20 cellular contexts compared by ENCODE assay signal in the genomic region with DNA sequence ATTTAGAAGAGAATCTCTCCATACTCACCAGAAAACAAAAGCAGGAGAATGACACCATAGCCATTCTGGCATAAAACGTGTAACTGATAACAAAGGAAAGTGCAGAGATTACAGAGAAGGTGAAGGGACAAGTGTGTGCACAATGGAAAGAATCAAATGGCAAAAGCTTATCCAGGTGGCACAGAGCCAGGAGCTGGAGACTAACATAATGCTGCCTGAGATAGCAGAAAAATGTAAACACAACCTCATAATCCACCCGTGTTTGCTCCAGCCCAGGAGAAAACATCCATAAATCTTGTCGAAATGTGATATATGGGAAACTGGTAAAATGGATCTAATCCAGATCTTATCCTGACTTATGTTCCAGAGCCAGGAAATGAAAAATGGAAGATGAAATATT.
DNase-seq lines count a peak whose midpoint lies in the region; ATAC-seq and TF ChIP-seq lines count a peak whose summit lies in the region.
"Had no signal": no experiment of that assay in that cellular context is flagged by ENCODE, and none has a peak within 500 bp of the region (broad histone marks: within the 10 kb centered on the region; RNA-seq: fewer than 3 reads in every experiment).

No MANE protein-coding gene starts in this region.

- no TSS peak for BruUV-seq in Calu3 (replicated peaks; lab: Mats Ljungman, UMichigan)

- no peaks in the 10 kb centered on the region for H3K36me3 Mint-ChIP-seq in Calu3 (ENCODE audit: insufficient read depth, unreplicated experiment)
- H3K36me3 Mint-ChIP-seq: activated CD8-positive, alpha-beta memory T cell treated with anti-CD3 and anti-CD28 coated beads, Interleukin-2, amount 10 ng/mL, durations not matched to agents 7 days and 5 days; naive thymus-derived CD4-positive, alpha-beta T cell had no signal

- no peaks in the 10 kb centered on the region for H3K36me3 ChIP-seq in MG63
- H3K36me3 ChIP-seq: gastroesophageal sphincter had no signal

- ATAC-seq in HG03025 (IDR thresholded peaks at IDR 0.05; ENCODE audit: low FRiP score, unreplicated experiment), result no peak
- no peak for ATAC-seq in HG02588 (IDR thresholded peaks at IDR 0.05; ENCODE audit: unreplicated experiment)
- ATAC-seq: activated CD4-positive, CD25-positive, alpha-beta regulatory T cell treated with anti-CD3 and anti-CD28 coated beads, Interleukin-2, amount 50 U/mL, for 24 hours; activated CD8-positive, alpha-beta memory T cell treated with anti-CD3 and anti-CD28 coated beads, Interleukin-2, amount 10 ng/mL, durations not matched to agents 7 days and 5 days; gastroesophageal sphincter; GM23338; naive thymus-derived CD4-positive, alpha-beta T cell had no signal

- H3K9me3 Mint-ChIP-seq in Calu3 (ENCODE audit: low read depth, unreplicated experiment), result no peaks in the 10 kb centered on the region
- H3K9me3 Mint-ChIP-seq: GM23338 had no signal

- no peaks in the 10 kb centered on the region for H3K27me3 ChIP-seq in MG63
- H3K27me3 ChIP-seq: gastroesophageal sphincter had no signal

- no peak overlapping the region for H3K4me3 ChIP-seq in MG63
- H3K4me3 ChIP-seq: gastroesophageal sphincter, GM23338, lung had no signal

- peaks cover 36% of the 10 kb centered on the region for H3K27me3 Mint-ChIP-seq in Calu3 (ENCODE audit: unreplicated experiment)
- H3K27me3 Mint-ChIP-seq: activated CD8-positive, alpha-beta memory T cell treated with anti-CD3 and anti-CD28 coated beads, Interleukin-2, amount 10 ng/mL, durations not matched to agents 7 days and 5 days had no signal

- CTCF ChIA-PET in Calu3 (lab: Charles Lee), result interaction anchor here (0.6 kb wide), 1 partner anchor 14 kb away, joined by 4 read pairs; no protein-coding TSS in a partner anchor

- no peaks in the 10 kb centered on the region for H3K9me3 ChIP-seq in MG63
- H3K9me3 ChIP-seq: gastroesophageal sphincter had no signal

- DNase-seq in Calu3, result peak; percentile 3
- peak; percentile 17 for DNase-seq in MG63
- DNase-seq in astrocyte of the hippocampus (ENCODE audit: low read depth, low spot score), result peak; percentile 45
- DNase-seq in left kidney (ENCODE audit: low read depth, low spot score), result peak; percentile 41
- DNase-seq in NCI-H1436 (lab: John Stamatoyannopoulos, UW), result no peak
- no peak for DNase-seq in cerebellum (ENCODE audit: low spot score)
- DNase-seq: activated CD8-positive, alpha-beta memory T cell treated with anti-CD3 and anti-CD28 coated beads, Interleukin-2, amount 10 ng/mL, durations not matched to agents 7 days and 5 days; activated effector memory CD4-positive, alpha-beta T cell treated with Interleukin-2 at 50 U/mL for 16 hours; amniotic stem cell; COR-L47; GDM1; naive thymus-derived CD4-positive, alpha-beta T cell; NCI-H1048; NCI-H446 treated with DMSO at 0.1 percent for 48 hours had no signal

- intact Hi-C loops in Calu3 (cut with micrococcal nuclease; ENCODE audit: unreplicated experiment), result no loop called here

- H3K4me1 Mint-ChIP-seq in Calu3 (ENCODE audit: low read depth, unreplicated experiment), result peaks cover 7% of the 10 kb centered on the region
- H3K4me1 Mint-ChIP-seq: activated CD8-positive, alpha-beta memory T cell treated with anti-CD3 and anti-CD28 coated beads, Interleukin-2, amount 10 ng/mL, durations not matched to agents 7 days and 5 days; GM23338; naive thymus-derived CD4-positive, alpha-beta T cell had no signal

- TF ChIP-seq CTCF in Calu3 (IDR thresholded peaks at IDR 0.05; ENCODE audit: unreplicated experiment), result no peak

- no peak overlapping the region for H3K27ac Mint-ChIP-seq in Calu3 (ENCODE audit: unreplicated experiment)
- H3K27ac Mint-ChIP-seq: activated CD8-positive, alpha-beta memory T cell treated with anti-CD3 and anti-CD28 coated beads, Interleukin-2, amount 10 ng/mL, durations not matched to agents 7 days and 5 days; GM23338; naive thymus-derived CD4-positive, alpha-beta T cell had no signal

- H3K4me3 Mint-ChIP-seq in Calu3 (ENCODE audit: low read depth, unreplicated experiment), result no peak overlapping the region
- H3K4me3 Mint-ChIP-seq: activated CD8-positive, alpha-beta memory T cell treated with anti-CD3 and anti-CD28 coated beads, Interleukin-2, amount 10 ng/mL, durations not matched to agents 7 days and 5 days; GM23338; naive thymus-derived CD4-positive, alpha-beta T cell had no signal

Comparison
In these comparisons a context has a peak if more than half of its experiments do, and no peak if none do; other contexts are left out.
1. DNase-seq: peak in Calu3 (single experiment), MG63 (single experiment), astrocyte of the hippocampus (single experiment) and left kidney (single experiment); none in NCI-H1436 (single experiment) and cerebellum (single experiment).